18 cellular contexts compared by ENCODE assay signal in the genomic region with DNA sequence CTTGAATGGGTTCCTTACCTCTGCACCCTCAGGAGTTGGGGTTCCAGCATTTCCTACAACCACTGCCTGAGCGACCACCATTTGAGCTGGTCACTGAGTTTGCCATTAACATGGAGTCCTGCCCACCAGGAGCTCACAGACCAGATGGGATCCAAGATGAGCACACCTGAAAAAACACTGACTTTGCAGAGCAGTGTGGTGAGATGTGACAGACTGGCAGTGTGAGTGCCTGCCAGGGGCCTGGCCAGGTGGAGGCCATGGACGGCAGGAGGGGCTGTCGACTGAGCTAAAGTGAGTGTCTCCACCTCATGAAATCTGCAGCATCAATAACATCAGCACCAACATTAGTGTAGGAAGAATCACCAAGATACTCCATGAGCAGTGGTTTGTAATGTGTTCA. TPM values are rescaled to one million over a fixed set of nuclear protein-coding genes. Genes with fewer than 3 reads are reported as not detected.
A peak's percentile ranks its signal among the peaks of the same experiment; 100 is the strongest.
DNase-seq lines count a peak whose midpoint lies in the region; ATAC-seq and TF ChIP-seq lines count a peak whose summit lies in the region.
"Had no signal": no experiment of that assay in that cellular context is flagged by ENCODE, and none has a peak within 500 bp of the region (broad histone marks: within the 10 kb centered on the region; RNA-seq: fewer than 3 reads in every experiment).

No MANE protein-coding gene starts in this region.

- peak overlapping the region; percentile 30 for H3K27ac ChIP-seq in endodermal cell (ENCODE audit: low read depth, low read length)
- H3K27ac ChIP-seq in gastrocnemius medialis, result no peak overlapping the region
- H3K27ac ChIP-seq: 22Rv1, GM23248 had no signal

- no peaks in the 10 kb centered on the region for H3K27me3 ChIP-seq in endodermal cell (ENCODE audit: control insufficient read depth, insufficient read depth, low read length, poor library complexity, severe bottlenecking)
- H3K27me3 ChIP-seq in gastrocnemius medialis, result no peaks in the 10 kb centered on the region

- H3K36me3 ChIP-seq in endodermal cell (ENCODE audit: control insufficient read depth, insufficient read depth, low read length) (no peaks in the 10 kb centered on the region), gastrocnemius medialis (no peaks in the 10 kb centered on the region)

- in situ Hi-C loops in gastrocnemius medialis (cut with MboI; ENCODE audit: low sequenced_read_pairs in 4 of 4), result no loop called here
- in situ Hi-C loops in GM13976 (cut with MboI; ENCODE audit: low sequenced_read_pairs, unreplicated experiment), result no loop called here

- no peaks in the 10 kb centered on the region for H3K9me3 Mint-ChIP-seq in endodermal cell
- H3K9me3 Mint-ChIP-seq: H9 had no signal

- H3K9me3 ChIP-seq in T-helper 17 cell (ENCODE audit: control insufficient read depth, low read length, poor library complexity, severe bottlenecking), result no peaks in the 10 kb centered on the region
- H3K9me3 ChIP-seq in endodermal cell (ENCODE audit: control insufficient read depth, low read length), result no peaks in the 10 kb centered on the region
- no peaks in the 10 kb centered on the region for H3K9me3 ChIP-seq in gastrocnemius medialis

- H3K4me3 Mint-ChIP-seq in T-helper 17 cell, result no peak overlapping the region
- no peak overlapping the region for H3K4me3 Mint-ChIP-seq in endodermal cell
- H3K4me3 Mint-ChIP-seq: CD14-positive monocyte had no signal

- intact Hi-C loops in posterior cingulate gyrus (cut with DNase I), result no loop called here
- intact Hi-C loops in gastrocnemius medialis (cut with DNase I; ENCODE audit: low total_unique reads), result no loop called here

- DNase-seq in DMS 273 (lab: John Stamatoyannopoulos, UW; ENCODE audit: unreplicated experiment), result peak; percentile 21
- no peak for DNase-seq in DMS 273 treated with DMSO at 0.1 percent for 48 hours (lab: John Stamatoyannopoulos, UW)
- no peak for DNase-seq in T-helper 17 cell
- peak; percentile 72 for DNase-seq in endodermal cell
- no peak for DNase-seq in posterior cingulate gyrus
- no peak for DNase-seq in gastrocnemius medialis
- no peak for DNase-seq in GM13976 (ENCODE audit: low spot score)
- DNase-seq: DMS153, DND-41, GF-D8, GM23248, KBM-7 had no signal

- H3K36me3 Mint-ChIP-seq in T-helper 17 cell (ENCODE audit: low read depth) (no peaks in the 10 kb centered on the region), endodermal cell (ENCODE audit: low read depth) (no peaks in the 10 kb centered on the region)
- H3K36me3 Mint-ChIP-seq: CD14-positive monocyte had no signal

- WGBS in endodermal cell (ENCODE audit: insufficient coverage in 1 of 2, insufficient read length in 1 of 2), 2 experiments, result 72 to 100% methylated on average over 1 to 3 of the region's 3 CpGs

- H3K4me3 ChIP-seq in endodermal cell (ENCODE audit: low read length) (peak overlapping the region; percentile 50), gastrocnemius medialis (no peak overlapping the region)
- H3K4me3 ChIP-seq: GM23248 had no signal

- TF ChIP-seq CTCF in endodermal cell (conservative IDR thresholded peaks at IDR 0.05), result no peak
- no peak for TF ChIP-seq CTCF in gastrocnemius medialis (IDR thresholded peaks at IDR 0.05 in 4 of 5, conservative IDR thresholded peaks at IDR 0.05 in 1 of 5)
- TF ChIP-seq CTCF in GM13976 (IDR thresholded peaks at IDR 0.05; ENCODE audit: borderline replicate concordance, control extremely low read depth, extremely low read depth, insufficient read depth, missing control alignments), result no peak

- H3K4me1 ChIP-seq in endodermal cell (ENCODE audit: control insufficient read depth, insufficient read depth, low read length) (peaks cover 36% of the 10 kb centered on the region), gastrocnemius medialis (no peaks in the 10 kb centered on the region)

- no peak overlapping the region for H3K9ac ChIP-seq in endodermal cell (ENCODE audit: extremely low read depth, low read length, poor library complexity, severe bottlenecking)
- H3K9ac ChIP-seq: GM23248 had no signal

- H3K4me1 Mint-ChIP-seq in T-helper 17 cell (no peaks in the 10 kb centered on the region), endodermal cell (peaks cover 56% of the 10 kb centered on the region)
- H3K4me1 Mint-ChIP-seq: CD14-positive monocyte had no signal

- H3K27me3 Mint-ChIP-seq in T-helper 17 cell, result peaks cover 6% of the 10 kb centered on the region
- no peaks in the 10 kb centered on the region for H3K27me3 Mint-ChIP-seq in endodermal cell (ENCODE audit: insufficient read depth)

- TF ChIP-seq POLR2A in gastrocnemius medialis (IDR thresholded peaks at IDR 0.05), result no peak

- H3K27ac Mint-ChIP-seq in T-helper 17 cell (peak overlapping the region; percentile 9), endodermal cell (peak overlapping the region; percentile 73)

- ATAC-seq in T-helper 17 cell (no peak), gastrocnemius medialis (no peak), HG02759 (IDR thresholded peaks at IDR 0.05; ENCODE audit: unreplicated experiment) (no peak)

RNA-seq across cellular contexts. Expression of a gene that starts 12.3 kb away (rescaled TPM):
- total RNA-seq in T-helper 17 cell, result not detected
- total RNA-seq in endodermal cell, result 10 to 100 TPM; 16.8 to 86.3 TPM
- 41.3 TPM for polyA plus RNA-seq in endodermal cell (2013, experiment 1 of 2)
- polyA plus RNA-seq in endodermal cell (2013, experiment 2 of 2), result 48.9 TPM
- not detected for total RNA-seq in gastrocnemius medialis
- total RNA-seq: A673, GM23248, HT1080 had no signal
- polyA plus RNA-seq: CD14-positive monocyte, GM23248 had no signal

RNA-seq across cellular contexts. Expression of a gene that starts 24.6 kb away (rescaled TPM):
- total RNA-seq in T-helper 17 cell, result 10 to 100 TPM; 22.0 to 27.0 TPM
- total RNA-seq in endodermal cell, result 10 to 100 TPM; 34.8 to 48.0 TPM
- polyA plus RNA-seq in endodermal cell (2013, experiment 1 of 2), result 22.3 TPM
- 24.1 TPM for polyA plus RNA-seq in endodermal cell (2013, experiment 2 of 2)
- total RNA-seq in gastrocnemius medialis, result 10 to 100 TPM; 31.1 to 43.9 (median 36.6) TPM

Comparison
In these comparisons a context has a peak if more than half of its experiments do, and no peak if none do; other contexts are left out.
1. DNase-seq: peak in DMS 273 (single experiment) and endodermal cell (single experiment); none in DMS 273 treated with DMSO at 0.1 percent for 48 hours (single experiment), T-helper 17 cell (0 of 3), posterior cingulate gyrus (0 of 10), gastrocnemius medialis (0 of 2) and GM13976 (single experiment).
2. RNA of a gene that starts 12.3 kb away (total RNA-seq): 16.8 to 86.3 TPM in endodermal cell; not detected in T-helper 17 cell and not detected in gastrocnemius medialis; every median in the first group is over 10 times any median in the second.